In the genomic region with DNA sequence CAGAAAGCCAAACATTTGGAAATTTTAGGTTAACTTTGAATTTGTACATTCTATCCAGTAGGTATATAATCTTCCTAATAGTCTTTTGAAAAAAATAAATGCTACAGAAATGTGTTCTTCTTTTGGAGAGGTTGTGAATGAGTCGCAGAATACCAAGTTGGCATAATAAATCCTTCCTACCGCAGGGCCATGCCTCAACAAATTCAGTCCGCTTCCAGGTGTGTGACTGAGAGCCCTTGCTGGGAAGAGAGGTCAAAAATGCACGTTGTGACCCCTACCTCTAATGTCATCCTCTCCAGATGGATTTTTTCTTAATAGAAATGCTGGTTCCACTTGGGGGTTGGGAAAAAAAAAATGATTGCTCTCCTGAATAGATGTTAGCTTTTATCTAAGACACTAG, we compare ENCODE assay signal across 24 cellular contexts. TPM values are rescaled to one million over a fixed set of nuclear protein-coding genes. Genes with fewer than 3 reads are reported as not detected.
DNase-seq lines count a peak whose midpoint lies in the region; ATAC-seq and TF ChIP-seq lines count a peak whose summit lies in the region.
"Had no signal": no experiment of that assay in that cellular context is flagged by ENCODE, and none has a peak within 500 bp of the region (broad histone marks: within the 10 kb centered on the region; RNA-seq: fewer than 3 reads in every experiment).

No MANE protein-coding gene starts in this region.

- peak; percentile 9 for DNase-seq in NCI-H2029 treated with DMSO at 0.1 percent for 48 hours (lab: John Stamatoyannopoulos, UW)
- no peak for DNase-seq in NCI-H2029 (lab: John Stamatoyannopoulos, UW)
- DNase-seq in IMR-90, result no peak
- peak; percentile 38 for DNase-seq in renal cortical epithelial cell (ENCODE audit: low read depth)
- no peak for DNase-seq in progenitor cell of endocrine pancreas (ENCODE audit: low spot score, unreplicated experiment)
- no peak for DNase-seq in MV-4-11 (lab: John Stamatoyannopoulos, UW)
- DNase-seq in PC-9, result no peak
- DNase-seq: 8988T; CD4-positive, CD25-positive, alpha-beta regulatory T cell; H9; KBM-7; NCI-H1105 treated with DMSO at 0.1 percent for 48 hours; NCI-H146; NCI-H1930; NCI-H446 treated with DMSO at 0.1 percent for 48 hours; NCI-H526 had no signal

- no peak overlapping the region for H3K27ac ChIP-seq in IMR-90 (ENCODE audit: insufficient read depth, low read length)
- peak overlapping the region; percentile 55 for H3K27ac ChIP-seq in cingulate gyrus (ENCODE audit: low read depth, low read length)
- H3K27ac ChIP-seq in PC-9, result no peak overlapping the region
- H3K27ac ChIP-seq: BLaER1 had no signal

- CTCF ChIA-PET in IMR-90 (lab: Yijun Ruan, JAX), result interaction anchor here (0.6 to 1.0 kb wide), 3 partner anchors 10 to 16 kb away, joined by 3 to 6 read pairs (median 3); no protein-coding TSS in a partner anchor
- CTCF ChIA-PET in PC-9 (lab: Charles Lee), result interaction anchor here (0.7 kb wide), 1 partner anchor 1952 kb away, joined by 3 read pairs; no protein-coding TSS in a partner anchor

- H3K27me3 Mint-ChIP-seq in progenitor cell of endocrine pancreas, result no peaks in the 10 kb centered on the region
- H3K27me3 Mint-ChIP-seq: CD4-positive, CD25-positive, alpha-beta regulatory T cell had no signal

- no peaks in the 10 kb centered on the region for H3K9me3 Mint-ChIP-seq in progenitor cell of endocrine pancreas (ENCODE audit: low read depth)
- H3K9me3 Mint-ChIP-seq: CD4-positive, CD25-positive, alpha-beta regulatory T cell; GM23338; H9 had no signal

- no peak overlapping the region for H4K5ac ChIP-seq in IMR-90 (ENCODE audit: low read depth, low read length)

- H3K36me3 Mint-ChIP-seq in progenitor cell of endocrine pancreas (ENCODE audit: insufficient read depth), result peaks cover 12% of the 10 kb centered on the region

- TF ChIP-seq POLR2A in IMR-90 (IDR thresholded peaks at IDR 0.05; ENCODE audit: low read depth, low read length), result no peak

- H3K9me2 ChIP-seq in PC-9 (ENCODE audit: insufficient read depth), result no peaks in the 10 kb centered on the region

- H3K4me3 ChIP-seq in IMR-90 (ENCODE audit: insufficient read depth, low read depth, low read length) (no peak overlapping the region), PC-9 (no peak overlapping the region)
- H3K4me3 ChIP-seq: BLaER1, GM12878, GM23338 had no signal

- no peak overlapping the region for H2BK120ac ChIP-seq in IMR-90 (ENCODE audit: low read depth, low read length)

- WGBS in IMR-90 (ENCODE audit: extremely low coverage in 2 of 2, insufficient read length in 1 of 2), 2 experiments, result no CpG with 5 or more reads among the region's 4 CpGs

- H3K9me3 ChIP-seq in IMR-90 (ENCODE audit: control insufficient read depth, insufficient read depth, low read length) (no peaks in the 10 kb centered on the region), PC-9 (ENCODE audit: insufficient read depth, low read depth) (no peaks in the 10 kb centered on the region)
- H3K9me3 ChIP-seq: BLaER1 had no signal

- no peak overlapping the region for H2AK5ac ChIP-seq in IMR-90 (ENCODE audit: low read depth, low read length)

- H2BK15ac ChIP-seq in IMR-90 (ENCODE audit: low read depth, low read length), result no peak overlapping the region

- ATAC-seq in IMR-90 (ENCODE audit: low read depth), result peak; percentile 29; the same call in 1 of the 2 replicates
- ATAC-seq: GM12878, GM23338 had no signal

- H3K4me1 Mint-ChIP-seq in progenitor cell of endocrine pancreas (ENCODE audit: low read depth), result peaks cover 14% of the 10 kb centered on the region
- H3K4me1 Mint-ChIP-seq: GM23338, H9 had no signal

- H3K79me1 ChIP-seq in IMR-90 (ENCODE audit: low read depth in 1 of 2, low read length in 2 of 2), result peaks cover 0 to 7% of the 10 kb centered on the region in 2 experiments; a peak in 1 of 4 replicates

- H2BK5ac ChIP-seq in IMR-90 (ENCODE audit: low read depth, low read length, poor library complexity, severe bottlenecking), result no peak overlapping the region

- BruUV-seq in IMR-90 (replicated peaks; lab: Mats Ljungman, UMichigan), result no TSS peak
- no TSS peak for BruUV-seq in PC-9 (replicated peaks; lab: Mats Ljungman, UMichigan)

- H3K4me1 ChIP-seq in IMR-90 (ENCODE audit: control insufficient read depth, insufficient read depth, low read length) (peaks cover 2% of the 10 kb centered on the region), PC-9 (replicated peaks; ENCODE audit: insufficient read depth) (no peaks in the 10 kb centered on the region)
- H3K4me1 ChIP-seq: BLaER1 had no signal

- H2AFZ ChIP-seq in IMR-90 (replicated peaks; ENCODE audit: low read length, poor library complexity) (no peak overlapping the region), PC-9 (no peak overlapping the region)
- H2AFZ ChIP-seq: GM23338 had no signal

- H3K56ac ChIP-seq in IMR-90 (ENCODE audit: extremely low read depth, insufficient read depth, low read length), result no peak overlapping the region

- H3F3A ChIP-seq in PC-9 (ENCODE audit: insufficient read depth, low read depth), result no peaks in the 10 kb centered on the region

- H3K36me3 ChIP-seq in IMR-90 (ENCODE audit: control insufficient read depth, insufficient read depth, low read length) (peaks cover 47% of the 10 kb centered on the region), PC-9 (ENCODE audit: low read depth) (no peaks in the 10 kb centered on the region)

- H4K20me1 ChIP-seq in IMR-90 (ENCODE audit: insufficient read depth, low read length), result no peaks in the 10 kb centered on the region
- H4K20me1 ChIP-seq in PC-9 (ENCODE audit: insufficient read depth), result no peaks in the 10 kb centered on the region
- H4K20me1 ChIP-seq: BLaER1 had no signal

- H3K79me2 ChIP-seq in PC-9 (ENCODE audit: low read depth), result no peaks in the 10 kb centered on the region

- intact Hi-C loops in IMR-90 (cut with micrococcal nuclease), result no loop called here
- intact Hi-C loops in PC-9 (cut with micrococcal nuclease; ENCODE audit: unreplicated experiment), result no loop called here

- peaks cover 21% of the 10 kb centered on the region for H3K9me1 ChIP-seq in IMR-90 (ENCODE audit: insufficient read depth, low read length)

- POLR2A ChIA-PET in IMR-90 (lab: Charles Lee; ENCODE audit: unreplicated experiment) (no interaction called here), PC-9 (lab: Charles Lee; ENCODE audit: unreplicated experiment) (no interaction called here)

- dilution Hi-C loops in IMR-90 (cut with HindIII; ENCODE audit: low sequenced_read_pairs, unreplicated experiment), result no loop called here

- H3K4me3 Mint-ChIP-seq in progenitor cell of endocrine pancreas (ENCODE audit: low read depth), result no peak overlapping the region
- H3K4me3 Mint-ChIP-seq: CD4-positive, CD25-positive, alpha-beta regulatory T cell; GM23338; H9 had no signal

- no peak overlapping the region for H2BK20ac ChIP-seq in IMR-90 (ENCODE audit: low read depth, low read length)

- no peak for TF ChIP-seq CTCF in IMR-90 (conservative IDR thresholded peaks at IDR 0.05; ENCODE audit: low read depth, low read length)
- TF ChIP-seq CTCF in progenitor cell of endocrine pancreas (IDR thresholded peaks at IDR 0.05; ENCODE audit: unreplicated experiment), result no peak
- TF ChIP-seq CTCF in PC-9 (conservative IDR thresholded peaks at IDR 0.05), result no peak

- TF ChIP-seq RAD21 in IMR-90 (IDR thresholded peaks at IDR 0.05; ENCODE audit: low read length), result no peak

- H3K18ac ChIP-seq in IMR-90 (ENCODE audit: low read depth, low read length), result no peak overlapping the region

- H4K8ac ChIP-seq in IMR-90 (ENCODE audit: low read depth in 2 of 2, low read length in 2 of 2), result no peak overlapping the region

- no peak overlapping the region for H4K91ac ChIP-seq in IMR-90 (ENCODE audit: insufficient read depth, low read depth, low read length)

- H3K9ac ChIP-seq in IMR-90 (ENCODE audit: low read depth, low read length), result no peak overlapping the region
- H3K9ac ChIP-seq: BLaER1 had no signal

- no peak overlapping the region for H3K23ac ChIP-seq in IMR-90 (ENCODE audit: low read depth, low read length)

- in situ Hi-C loops in IMR-90 (cut with MboI; ENCODE audit: low sequenced_read_pairs), result no loop called here

- H3K4ac ChIP-seq in IMR-90 (ENCODE audit: low read depth, low read length), result no peak overlapping the region

- no peak overlapping the region for H2AK9ac ChIP-seq in IMR-90 (replicated peaks; ENCODE audit: low read depth, low read length, poor library complexity)

- H3K27me3 ChIP-seq in IMR-90 (ENCODE audit: control insufficient read depth, insufficient read depth, low read length) (no peaks in the 10 kb centered on the region), PC-9 (ENCODE audit: insufficient read depth, low read depth) (no peaks in the 10 kb centered on the region)
- H3K27me3 ChIP-seq: BLaER1 had no signal

- no peak overlapping the region; the same call in 1 of the 2 replicates for H3K14ac ChIP-seq in IMR-90 (replicated peaks; ENCODE audit: low read depth, low read length)

- H3K27ac Mint-ChIP-seq in progenitor cell of endocrine pancreas, result no peak overlapping the region
- H3K27ac Mint-ChIP-seq: CD4-positive, CD25-positive, alpha-beta regulatory T cell; GM23338; H9 had no signal

- H3K4me2 ChIP-seq in IMR-90 (ENCODE audit: low read depth, low read length), result no peak overlapping the region
- H3K4me2 ChIP-seq in PC-9, result no peak overlapping the region
- H3K4me2 ChIP-seq: BLaER1, GM23338 had no signal

TF ChIP-seq in IMR-90, 13 proteins besides CTCF, POLR2A, EP300 and RAD21 (continues in another document):
- TF ChIP-seq CHD1 (IDR thresholded peaks at IDR 0.05; ENCODE audit: low read depth, low read length) (no peak), BHLHE40 (IDR thresholded peaks at IDR 0.05; ENCODE audit: low read depth, low read length) (no peak), FOS (IDR thresholded peaks at IDR 0.05; ENCODE audit: low read depth, low read length) (no peak), RCOR1 (IDR thresholded peaks at IDR 0.05; ENCODE audit: insufficient replicate concordance, low read length) (no peak), CEBPB (IDR thresholded peaks at IDR 0.05; ENCODE audit: low read depth, low read length) (no peak), SMC3 (IDR thresholded peaks at IDR 0.05; ENCODE audit: low read depth, low read length) (no peak)

RNA-seq across cellular contexts. Expression of a gene that starts 34.1 kb away (rescaled TPM):
- total RNA-seq in IMR-90 (2012; rRNA removed) (not detected in 2 replicates), renal cortical epithelial cell (not detected in 2 replicates), progenitor cell of endocrine pancreas (not detected in 2 replicates), PC-9 (2021) (not detected in 2 replicates)
- polyA plus RNA-seq in IMR-90 (2012; rRNA removed), result not detected in 2 replicates
- not detected in 2 replicates for polyA plus RNA-seq in IMR-90 (2012; cell fraction: cytosol; rRNA removed)
- polyA plus RNA-seq in IMR-90 (2012; cell fraction: nucleus; rRNA removed; ENCODE audit: low replicate concordance), result not detected in 2 replicates
- total RNA-seq: CD4-positive, CD25-positive, alpha-beta regulatory T cell; GM23338; H9; HT1080; LHCN-M2; MCF 10A; RPMI7951 had no signal
- polyA plus RNA-seq: CD4-positive, CD25-positive, alpha-beta regulatory T cell; GM12878; GM23338 had no signal

RNA-seq across cellular contexts. Expression of a gene that starts 56.5 kb away (rescaled TPM):
- 25.6 and 34.2 TPM in 2 replicates for total RNA-seq in IMR-90 (2012; rRNA removed)
- 11.6 and 13.2 TPM in 2 replicates for polyA plus RNA-seq in IMR-90 (2012; rRNA removed)
- 1.8 and 4.1 TPM in 2 replicates for polyA plus RNA-seq in IMR-90 (2012; cell fraction: cytosol; rRNA removed)
- polyA plus RNA-seq in IMR-90 (2012; cell fraction: nucleus; rRNA removed; ENCODE audit: low replicate concordance), result 3.0 and 18.5 TPM in 2 replicates
- total RNA-seq in renal cortical epithelial cell, result 7.4 and 32.1 TPM in 2 replicates
- 66.5 and 74.0 TPM in 2 replicates for total RNA-seq in progenitor cell of endocrine pancreas
- total RNA-seq in PC-9 (2021), result 102 and 126 TPM in 2 replicates

Comparison
In these comparisons a context has a peak if more than half of its experiments do, and no peak if none do; other contexts are left out.
1. DNase-seq: peak in NCI-H2029 treated with DMSO at 0.1 percent for 48 hours (single experiment) and renal cortical epithelial cell (single experiment); none in NCI-H2029 (single experiment), IMR-90 (single experiment), progenitor cell of endocrine pancreas (single experiment), MV-4-11 (single experiment) and PC-9 (0 of 2).